In the genomic region with DNA sequence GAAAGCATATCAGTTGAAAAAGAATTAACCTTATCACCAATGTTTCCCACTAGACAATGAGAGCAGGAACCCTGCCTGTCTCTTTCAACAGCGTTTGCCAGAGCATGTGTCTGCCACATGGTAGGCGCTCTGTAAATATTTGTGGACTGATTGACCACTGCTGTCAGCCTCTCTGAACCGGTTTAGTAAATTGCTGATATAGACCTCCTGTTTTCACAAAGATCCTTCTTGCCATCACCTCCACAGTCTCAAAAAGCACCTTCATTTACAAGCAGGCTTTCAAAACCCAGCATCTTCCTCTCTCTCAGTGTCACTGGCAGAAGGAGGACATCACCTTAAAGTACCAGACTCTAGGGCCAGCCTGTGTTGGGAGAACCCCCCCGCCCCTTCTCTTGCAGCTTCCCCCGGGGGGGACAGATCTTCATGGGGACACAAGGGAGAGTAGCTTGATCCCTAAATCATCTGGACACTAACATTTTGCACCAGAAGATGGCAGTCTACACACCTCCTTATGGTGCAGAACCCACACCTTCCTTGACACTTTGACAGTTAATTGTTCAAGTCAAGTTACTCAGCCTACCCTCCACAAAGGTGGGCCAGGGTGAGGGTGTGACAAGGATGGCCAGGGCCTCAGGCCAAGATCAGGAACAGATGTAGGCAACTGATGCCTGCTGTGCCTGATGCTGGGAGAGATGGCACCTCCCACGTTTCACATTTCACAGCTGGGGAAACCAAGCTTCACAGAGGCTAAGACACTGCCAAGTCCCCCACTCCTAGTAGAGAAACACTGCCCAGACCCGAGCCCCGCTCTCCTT, we compare ENCODE assay signal across 8 cellular contexts.
DNase-seq lines count a peak whose midpoint lies in the region; ATAC-seq lines count a peak whose summit lies in the region.

No MANE protein-coding gene starts in this region.

- ATAC-seq in GM21619 (IDR thresholded peaks at IDR 0.05; ENCODE audit: unreplicated experiment) = peak; percentile 62
- peak; percentile 90 for ATAC-seq in central memory CD8-positive, alpha-beta T cell (replicated peaks; ENCODE audit: extremely low read depth, poor library complexity, severe bottlenecking)
- ATAC-seq in GM19452 (IDR thresholded peaks at IDR 0.05; ENCODE audit: unreplicated experiment) = no peak

- no peak overlapping the region for H3K27ac Mint-ChIP-seq in central memory CD8-positive, alpha-beta T cell (ENCODE audit: low read depth)

- DNase-seq in DMS 273 treated with DMSO at 0.1 percent for 48 hours (lab: John Stamatoyannopoulos, UW) = peak; percentile 17
- peak; percentile 57 for DNase-seq in NCI-H1694 treated with DMSO at 0.1 percent for 48 hours (lab: John Stamatoyannopoulos, UW)
- peak; percentile 21 for DNase-seq in T-helper 9 cell
- peak in 1 of 2 donors; percentile 54 for DNase-seq in central memory CD8-positive, alpha-beta T cell (ENCODE audit: low spot score in 2 of 2)
- DNase-seq in kidney tubule cell (ENCODE audit: low spot score) = peak; percentile 75
- DNase-seq in stimulated activated naive CD4-positive, alpha-beta T cell (lab: John Stamatoyannopoulos, UW) = peak; percentile 24 to 82 (median 50)

- peaks cover 8% of the 10 kb centered on the region for H3K27me3 Mint-ChIP-seq in central memory CD8-positive, alpha-beta T cell

- H3K4me1 Mint-ChIP-seq in central memory CD8-positive, alpha-beta T cell = peaks cover 6% of the 10 kb centered on the region

- H3K4me3 Mint-ChIP-seq in central memory CD8-positive, alpha-beta T cell = no peak overlapping the region

- H3K9me3 Mint-ChIP-seq in central memory CD8-positive, alpha-beta T cell = no peaks in the 10 kb centered on the region

- no peaks in the 10 kb centered on the region for H3K36me3 Mint-ChIP-seq in central memory CD8-positive, alpha-beta T cell (ENCODE audit: insufficient read depth)
